11 cellular contexts compared by ENCODE assay signal in genomic region chr7:148747274-148747673, GRCh38. TPM values are rescaled to one million over a fixed set of nuclear protein-coding genes. Genes with fewer than 3 reads are reported as not detected.
DNase-seq lines count a peak whose midpoint lies in the region; ATAC-seq, FAIRE-seq and TF ChIP-seq lines count a peak whose summit lies in the region.
"Had no signal": no experiment of that assay in that cellular context is flagged by ENCODE, and none has a peak within 500 bp of the region (broad histone marks: within the 10 kb centered on the region; RNA-seq: fewer than 3 reads in every experiment).

No MANE protein-coding gene starts in this region.

- no peaks in the 10 kb centered on the region for H3K9me2 ChIP-seq in SK-N-SH

- no peaks in the 10 kb centered on the region for H3K27me3 Mint-ChIP-seq in nephron progenitor cell (ENCODE audit: low read depth, poor library complexity)
- no peaks in the 10 kb centered on the region for H3K27me3 Mint-ChIP-seq in activated CD8-positive, alpha-beta T cell treated with anti-CD3 and anti-CD28 coated beads, Interleukin-2, amount 10 ng/mL, durations not matched to agents 7 days and 5 days (ENCODE audit: low read depth)

- no peak overlapping the region for H3K9ac ChIP-seq in SK-N-SH

- H3K9me3 Mint-ChIP-seq in nephron progenitor cell, result peaks cover 28% of the 10 kb centered on the region
- peaks cover 7% of the 10 kb centered on the region for H3K9me3 Mint-ChIP-seq in activated CD8-positive, alpha-beta T cell treated with anti-CD3 and anti-CD28 coated beads, Interleukin-2, amount 10 ng/mL, durations not matched to agents 7 days and 5 days (ENCODE audit: insufficient read depth)

- no peaks in the 10 kb centered on the region for H3K9me3 ChIP-seq in prostate gland
- H3K9me3 ChIP-seq in suprapubic skin, result no peaks in the 10 kb centered on the region
- peaks cover 11% of the 10 kb centered on the region for H3K9me3 ChIP-seq in SK-N-SH

- TF ChIP-seq CTCF in bronchial epithelial cell (IDR thresholded peaks at IDR 0.05; ENCODE audit: insufficient read depth, low read length, severe bottlenecking) (peak; percentile 19), nephron progenitor cell (IDR thresholded peaks at IDR 0.05) (no peak), prostate gland (IDR thresholded peaks at IDR 0.05) (no peak), suprapubic skin (IDR thresholded peaks at IDR 0.05) (no peak), SK-N-SH (IDR thresholded peaks at IDR 0.05) (no peak)

- H3K4me3 Mint-ChIP-seq in nephron progenitor cell, result no peak overlapping the region
- no peak overlapping the region for H3K4me3 Mint-ChIP-seq in activated CD8-positive, alpha-beta T cell treated with anti-CD3 and anti-CD28 coated beads, Interleukin-2, amount 10 ng/mL, durations not matched to agents 7 days and 5 days
- H3K4me3 Mint-ChIP-seq: brain had no signal

- H3K27me3 ChIP-seq in bronchial epithelial cell (ENCODE audit: control insufficient read depth, insufficient read depth, low read length) (no peaks in the 10 kb centered on the region), prostate gland (replicated peaks; ENCODE audit: insufficient read depth) (no peaks in the 10 kb centered on the region), suprapubic skin (no peaks in the 10 kb centered on the region), SK-N-SH (ENCODE audit: insufficient read depth) (no peaks in the 10 kb centered on the region)

- no peak for FAIRE-seq in bronchial epithelial cell (lab: Jason Lieb, UNC)

- H3K27ac ChIP-seq in prostate gland (no peak overlapping the region), suprapubic skin (no peak overlapping the region), SK-N-SH (ENCODE audit: low read depth in 2 of 2, low read length in 1 of 2) (no peak overlapping the region)

- no peak for TF ChIP-seq EP300 in suprapubic skin (IDR thresholded peaks at IDR 0.05)
- no peak for TF ChIP-seq EP300 in SK-N-SH (IDR thresholded peaks at IDR 0.05; ENCODE audit: borderline replicate concordance in 1 of 2, low read depth in 1 of 2, low read length in 1 of 2)

- CTCF ChIA-PET in SK-N-SH (lab: Yijun Ruan, JAX), result interaction anchor here (0.9 to 2.3 kb wide), 8 partner anchors 8 to 171 kb away, joined by 3 to 9 read pairs (median 4); partner anchors contain the start of gene CUL1
- CTCF ChIA-PET in activated CD8-positive, alpha-beta T cell treated with anti-CD3 and anti-CD28 coated beads, Interleukin-2, amount 10 ng/mL, durations not matched to agents 7 days and 5 days (lab: Charles Lee), result interaction anchor here (0.9 to 2.6 kb wide), 6 partner anchors 12 to 172 kb away, joined by 3 to 7 read pairs (median 4); no protein-coding TSS in a partner anchor

- peaks cover 4% of the 10 kb centered on the region for H3K4me1 Mint-ChIP-seq in nephron progenitor cell
- H3K4me1 Mint-ChIP-seq in activated CD8-positive, alpha-beta T cell treated with anti-CD3 and anti-CD28 coated beads, Interleukin-2, amount 10 ng/mL, durations not matched to agents 7 days and 5 days (ENCODE audit: low read depth), result peaks cover 6% of the 10 kb centered on the region

- peaks cover 87% of the 10 kb centered on the region for H3K79me2 ChIP-seq in SK-N-SH (ENCODE audit: insufficient read depth)

- H2AFZ ChIP-seq in SK-N-SH (ENCODE audit: low read depth), result no peak overlapping the region

- peaks cover 73% of the 10 kb centered on the region for H3K36me3 Mint-ChIP-seq in nephron progenitor cell (ENCODE audit: low read depth)
- peaks cover 53% of the 10 kb centered on the region for H3K36me3 Mint-ChIP-seq in activated CD8-positive, alpha-beta T cell treated with anti-CD3 and anti-CD28 coated beads, Interleukin-2, amount 10 ng/mL, durations not matched to agents 7 days and 5 days (ENCODE audit: low read depth)

- DNase-seq in NCI-H1417 (lab: John Stamatoyannopoulos, UW), result peak; percentile 9 to 93 (median 78)
- peak; percentile 30 for DNase-seq in bronchial epithelial cell (ENCODE audit: low read depth)
- no peak for DNase-seq in nephron progenitor cell
- no peak for DNase-seq in prostate gland (ENCODE audit: low spot score)
- no peak for DNase-seq in suprapubic skin (ENCODE audit: low spot score in 2 of 2)
- no peak for DNase-seq in SK-N-SH
- no peak for DNase-seq in activated CD8-positive, alpha-beta T cell treated with anti-CD3 and anti-CD28 coated beads, Interleukin-2, amount 10 ng/mL, durations not matched to agents 7 days and 5 days
- DNase-seq: NCI-H526 treated with DMSO at 0.1 percent for 48 hours, T1000 had no signal

- POLR2A ChIA-PET in SK-N-SH (lab: Yijun Ruan, JAX), result no interaction called here
- POLR2A ChIA-PET in activated CD8-positive, alpha-beta T cell treated with anti-CD3 and anti-CD28 coated beads, Interleukin-2, amount 10 ng/mL, durations not matched to agents 7 days and 5 days (lab: Charles Lee), result no interaction called here

- H3K36me3 ChIP-seq in bronchial epithelial cell (ENCODE audit: control insufficient read depth, insufficient read depth, low read length) (no peaks in the 10 kb centered on the region), prostate gland (no peaks in the 10 kb centered on the region), suprapubic skin (peaks cover 14% of the 10 kb centered on the region), SK-N-SH (replicated peaks in 1 of 2; ENCODE audit: control insufficient read depth in 1 of 2, insufficient read depth in 2 of 2, low read length in 1 of 2) (peaks cover 16 to 50% of the 10 kb centered on the region in 2 experiments)

- H3K4me2 ChIP-seq in SK-N-SH, result no peak overlapping the region

- peaks cover 15% of the 10 kb centered on the region for H3F3A ChIP-seq in SK-N-SH (replicated peaks; ENCODE audit: insufficient read depth)

- ATAC-seq in GM18868 (IDR thresholded peaks at IDR 0.05; ENCODE audit: unreplicated experiment), result peak; percentile 87
- ATAC-seq in activated CD8-positive, alpha-beta T cell treated with anti-CD3 and anti-CD28 coated beads, Interleukin-2, amount 10 ng/mL, durations not matched to agents 7 days and 5 days, result no peak

- H3K4me1 ChIP-seq in prostate gland (replicated peaks), result no peaks in the 10 kb centered on the region
- no peaks in the 10 kb centered on the region for H3K4me1 ChIP-seq in suprapubic skin
- no peaks in the 10 kb centered on the region for H3K4me1 ChIP-seq in SK-N-SH (ENCODE audit: control insufficient read depth in 1 of 2, insufficient read depth in 2 of 2, low read depth in 1 of 2, low read length in 1 of 2)

- H4K20me1 ChIP-seq in SK-N-SH (ENCODE audit: insufficient read depth), result peaks cover 27% of the 10 kb centered on the region

- TF ChIP-seq RAD21 in SK-N-SH (IDR thresholded peaks at IDR 0.05; ENCODE audit: low read length), result no peak

- intact Hi-C loops in prostate gland (cut with DNase I), result no loop called here

- 30% methylated on average over 3 of the region's 3 CpGs for WGBS in prostate gland
- 49% methylated on average over 3 of the region's 3 CpGs for WGBS in suprapubic skin
- 88% methylated on average over 3 of the region's 3 CpGs for WGBS in SK-N-SH (ENCODE audit: low lambda C conversion rate)

- TF ChIP-seq POLR2A in prostate gland (IDR thresholded peaks at IDR 0.05), result no peak
- no peak for TF ChIP-seq POLR2A in suprapubic skin (IDR thresholded peaks at IDR 0.05)

- H3K27ac Mint-ChIP-seq in nephron progenitor cell, result peak overlapping the region; percentile 70
- no peak overlapping the region for H3K27ac Mint-ChIP-seq in activated CD8-positive, alpha-beta T cell treated with anti-CD3 and anti-CD28 coated beads, Interleukin-2, amount 10 ng/mL, durations not matched to agents 7 days and 5 days

- H3K4me3 ChIP-seq in bronchial epithelial cell (ENCODE audit: low read depth, low read length), result no peak overlapping the region
- H3K4me3 ChIP-seq in prostate gland, result no peak overlapping the region
- H3K4me3 ChIP-seq in suprapubic skin, result no peak overlapping the region
- H3K4me3 ChIP-seq in SK-N-SH (ENCODE audit: low read depth in 2 of 2, low read length in 1 of 2), result no peak overlapping the region

TF ChIP-seq in SK-N-SH, 30 proteins besides CTCF, POLR2A, EP300 and RAD21:
- TF ChIP-seq EZH2phosphoT487 (IDR thresholded peaks at IDR 0.05; ENCODE audit: borderline replicate concordance, low read depth) (no peak), RXRA (IDR thresholded peaks at IDR 0.05; ENCODE audit: borderline replicate concordance, low read depth) (no peak)

RNA-seq across cellular contexts. Expression of gene CUL1, which starts 48.6 kb away (rescaled TPM):
- 40.5 and 41.3 TPM in 2 replicates for total RNA-seq in bronchial epithelial cell
- total RNA-seq in prostate gland, result 100 to 1,000 TPM in 1 of 2 donors, 10 to 100 TPM in 1; 39.0 to 105 TPM
- 10 to 100 TPM; 49.6 to 63.0 (median 56.6) TPM for total RNA-seq in suprapubic skin
- 45.2 and 50.0 TPM in 2 replicates for polyA plus RNA-seq in SK-N-SH (2012; rRNA removed)
- polyA plus RNA-seq in SK-N-SH (2012; cell fraction: cytosol; rRNA removed), result 56.0 and 56.7 TPM in 2 replicates
- polyA plus RNA-seq in SK-N-SH (2012; cell fraction: nucleus; rRNA removed), result 30.2 and 49.4 TPM in 2 replicates
- 10 to 100 TPM; 55.8 to 57.6 TPM for total RNA-seq in activated CD8-positive, alpha-beta T cell treated with anti-CD3 and anti-CD28 coated beads, Interleukin-2, amount 10 ng/mL, durations not matched to agents 7 days and 5 days

Comparison
In these comparisons a context has a peak if more than half of its experiments do, and no peak if none do; other contexts are left out.
1. DNase-seq: peak in NCI-H1417 (3 of 3) and bronchial epithelial cell (single experiment); none in nephron progenitor cell (single experiment), prostate gland (single experiment), suprapubic skin (0 of 2), SK-N-SH (single experiment) and activated CD8-positive, alpha-beta T cell treated with anti-CD3 and anti-CD28 coated beads, Interleukin-2, amount 10 ng/mL, durations not matched to agents 7 days and 5 days (single experiment).